19 cellular contexts compared by ENCODE assay signal in the genomic region with DNA sequence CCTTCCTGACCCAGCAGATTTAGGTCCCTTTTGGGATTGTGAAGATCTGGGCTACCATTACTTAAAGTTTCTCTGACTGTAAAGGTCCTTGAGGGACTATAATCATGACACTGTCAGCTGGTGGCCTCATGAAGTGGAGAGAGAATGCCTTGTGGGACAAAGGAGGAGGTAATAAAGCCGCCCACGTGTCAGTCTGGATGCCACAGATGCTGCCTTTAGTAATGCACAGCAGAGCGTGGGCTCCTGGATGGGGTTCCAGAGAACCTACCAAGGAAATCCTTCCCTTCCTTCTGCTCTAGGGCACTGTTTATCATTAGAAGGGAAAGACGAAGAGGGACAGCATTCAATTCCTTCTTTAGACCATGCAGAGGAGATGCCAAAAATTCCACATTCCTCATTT.
DNase-seq lines count a peak whose midpoint lies in the region; ATAC-seq, FAIRE-seq and TF ChIP-seq lines count a peak whose summit lies in the region.
"Had no signal": no experiment of that assay in that cellular context is flagged by ENCODE, and none has a peak within 500 bp of the region (broad histone marks: within the 10 kb centered on the region; RNA-seq: fewer than 3 reads in every experiment).

No MANE protein-coding gene starts in this region.

- no peak overlapping the region for H4K8ac ChIP-seq in neuronal stem cell (ENCODE audit: low read depth, low read length)

- H3K36me3 ChIP-seq in ACC112 (ENCODE audit: insufficient read depth, low read length), result no peaks in the 10 kb centered on the region
- no peaks in the 10 kb centered on the region for H3K36me3 ChIP-seq in neuronal stem cell (replicated peaks in 1 of 2; ENCODE audit: control insufficient read depth in 2 of 2, insufficient read depth in 2 of 2, low read length in 2 of 2)
- H3K36me3 ChIP-seq: BLaER1, heart left ventricle, upper lobe of right lung had no signal

- no peak overlapping the region for H3K4ac ChIP-seq in neuronal stem cell (ENCODE audit: low read length)

- H2BK120ac ChIP-seq in neuronal stem cell (ENCODE audit: low read depth, low read length), result no peak overlapping the region

- no peak for ATAC-seq in HG02571 (IDR thresholded peaks at IDR 0.05; ENCODE audit: unreplicated experiment)
- ATAC-seq: left colon, Right ventricle myocardium inferior, upper lobe of right lung had no signal

- no peak for TF ChIP-seq CTCF in coronary artery (IDR thresholded peaks at IDR 0.05)

- H3K79me2 ChIP-seq in ACC112 (ENCODE audit: control insufficient read depth, insufficient read depth, low read length, unreplicated experiment), result peaks cover 81% of the 10 kb centered on the region

- WGBS in neuronal stem cell (ENCODE audit: extremely low coverage in 2 of 2, insufficient read length in 2 of 2, insufficient replicate concordance in 1 of 2), 2 donors, result no CpG with 5 or more reads among the region's 4 CpGs

- no peak overlapping the region for H3K18ac ChIP-seq in neuronal stem cell (ENCODE audit: low read length)

- FAIRE-seq in HTR-8/SVneo (lab: Jason Lieb, UNC) (peak; percentile 63), urothelium cell line (lab: Jason Lieb, UNC) (no peak)
- FAIRE-seq: endothelial cell of umbilical vein, GM12892 had no signal

- peak overlapping the region; percentile 36; the same call in 1 of the 2 replicates for H3K4me3 ChIP-seq in ACC112 (ENCODE audit: low read depth, low read length)
- H3K4me3 ChIP-seq in coronary artery, result no peak overlapping the region
- no peak overlapping the region for H3K4me3 ChIP-seq in neuronal stem cell (ENCODE audit: low read length in 2 of 2)
- H3K4me3 ChIP-seq: BLaER1, heart left ventricle, upper lobe of right lung had no signal

- H3K79me1 ChIP-seq in neuronal stem cell (ENCODE audit: low read depth, low read length), result no peaks in the 10 kb centered on the region

- no peak overlapping the region for H3K23ac ChIP-seq in neuronal stem cell (ENCODE audit: low read depth, low read length, poor library complexity)

- H3K9ac ChIP-seq in neuronal stem cell (ENCODE audit: low read depth, low read length, poor library complexity), result no peak overlapping the region
- H3K9ac ChIP-seq: BLaER1 had no signal

- H2BK5ac ChIP-seq in neuronal stem cell (ENCODE audit: low read length), result no peak overlapping the region

- H2AK5ac ChIP-seq in neuronal stem cell (ENCODE audit: low read depth, low read length), result no peak overlapping the region

- no peak overlapping the region for H3K4me2 ChIP-seq in neuronal stem cell (ENCODE audit: insufficient read depth, low read length, poor library complexity, severe bottlenecking)
- H3K4me2 ChIP-seq: BLaER1 had no signal

- H3K9me3 ChIP-seq in neuronal stem cell (replicated peaks in 1 of 2; ENCODE audit: control insufficient read depth in 2 of 2, insufficient read depth in 1 of 2, low read depth in 1 of 2, low read length in 2 of 2), result no peaks in the 10 kb centered on the region
- H3K9me3 ChIP-seq: BLaER1, heart left ventricle, upper lobe of right lung had no signal

- no peak overlapping the region for H3K14ac ChIP-seq in neuronal stem cell (ENCODE audit: low read length)

- no peak for DNase-seq in HTR-8/SVneo (ENCODE audit: insufficient read length, low spot score)
- no peak for DNase-seq in coronary artery (ENCODE audit: low spot score)
- DNase-seq in neuronal stem cell (ENCODE audit: low spot score), result no peak
- DNase-seq in HT-29 (ENCODE audit: low spot score), result no peak
- DNase-seq in urothelium cell line (ENCODE audit: low spot score), result no peak
- DNase-seq in SIG-M5 treated with dmso at 0.1 percent for 504 hours (lab: John Stamatoyannopoulos, UW; ENCODE audit: unreplicated experiment), result no peak
- DNase-seq: activated CD4-positive, alpha-beta T cell treated with anti-CD3 and anti-CD28 coated beads, Interleukin-2, amount 50 U/mL, for 48 hours; activated gamma-delta T cell; DND-41; left colon; NCI-H187; upper lobe of right lung had no signal

- no peak overlapping the region for H2AFZ ChIP-seq in ACC112 (ENCODE audit: low read length, unreplicated experiment)
- peak overlapping the region; percentile 51 for H2AFZ ChIP-seq in neuronal stem cell (ENCODE audit: low read length)

- peak overlapping the region; percentile 62 for H3K27ac ChIP-seq in ACC112 (ENCODE audit: low read depth, low read length)
- H3K27ac ChIP-seq in coronary artery, result peak overlapping the region; percentile 11 to 24
- no peak overlapping the region for H3K27ac ChIP-seq in neuronal stem cell (replicated peaks; ENCODE audit: low read length)
- H3K27ac ChIP-seq: BLaER1, upper lobe of right lung had no signal

- H3K27me3 ChIP-seq in ACC112 (ENCODE audit: insufficient read depth, low read length), result no peaks in the 10 kb centered on the region
- no peaks in the 10 kb centered on the region for H3K27me3 ChIP-seq in neuronal stem cell (ENCODE audit: control insufficient read depth in 3 of 3, insufficient read depth in 3 of 3, low read depth in 1 of 3, low read length in 3 of 3)
- H3K27me3 ChIP-seq: BLaER1, heart left ventricle, upper lobe of right lung had no signal

- H2BK15ac ChIP-seq in neuronal stem cell (ENCODE audit: low read length), result no peak overlapping the region

- H3K4me1 ChIP-seq in ACC112 (ENCODE audit: control insufficient read depth, insufficient read depth, low read length, unreplicated experiment) (peaks cover 70% of the 10 kb centered on the region), neuronal stem cell (ENCODE audit: control insufficient read depth in 2 of 2, insufficient read depth in 1 of 2, low read depth in 1 of 2, low read length in 2 of 2) (peaks cover 4 to 12% of the 10 kb centered on the region in 2 donors)
- H3K4me1 ChIP-seq: BLaER1, upper lobe of right lung had no signal

- no peak overlapping the region for H2BK12ac ChIP-seq in neuronal stem cell (ENCODE audit: low read length)

- H4K91ac ChIP-seq in neuronal stem cell (ENCODE audit: low read depth, low read length, poor library complexity), result no peak overlapping the region
